In genomic region chr5:67792891-67793290, GRCh38 we compare ENCODE assay signal across 14 cellular contexts.
DNase-seq lines count a peak whose midpoint lies in the region; ATAC-seq and TF ChIP-seq lines count a peak whose summit lies in the region.
"Had no signal": no experiment of that assay in that cellular context is flagged by ENCODE, and none has a peak within 500 bp of the region (broad histone marks: within the 10 kb centered on the region; RNA-seq: fewer than 3 reads in every experiment).

No MANE protein-coding gene starts in this region.

- no peaks in the 10 kb centered on the region for H3K4me1 ChIP-seq in GM23248 (ENCODE audit: insufficient read depth)
- peaks cover 0 to 44% (median 18%) of the 10 kb centered on the region in 4 donors for H3K4me1 ChIP-seq in esophagus muscularis mucosa
- H3K4me1 ChIP-seq in gastrocnemius medialis: peaks cover 0 to 6% of the 10 kb centered on the region in 2 donors

- H3F3A ChIP-seq in GM23248 (ENCODE audit: insufficient read depth): no peaks in the 10 kb centered on the region

- DNase-seq in GM23248: peak; percentile 17
- no peak for DNase-seq in esophagus muscularis mucosa (ENCODE audit: extremely low spot score)
- peak; percentile 86 for DNase-seq in left ventricle myocardium superior
- DNase-seq in gastrocnemius medialis: peak; percentile 41 to 57
- no peak for DNase-seq in DMS153 (lab: John Stamatoyannopoulos, UW)
- DNase-seq in medulla oblongata (ENCODE audit: extremely low spot score): no peak
- no peak for DNase-seq in activated naive CD4-positive, alpha-beta T cell treated with anti-CD3 and anti-CD28 coated beads, Interleukin-2, amount 50 U/mL, for 16 hours
- DNase-seq: H9, NCI-H1417 treated with DMSO at 0.1 percent for 48 hours, NCI-H345, NCI-H526 treated with DMSO at 0.1 percent for 48 hours, PC-3 had no signal

- no peak overlapping the region for H3K4me2 ChIP-seq in GM23248 (ENCODE audit: unreplicated experiment)

- TF ChIP-seq EP300 in esophagus muscularis mucosa (IDR thresholded peaks at IDR 0.05): no peak

- intact Hi-C loops in esophagus muscularis mucosa (cut with DNase I): loop anchor here (5.0 kb wide), 1 partner anchor 546 kb away; no protein-coding TSS in a partner anchor
- intact Hi-C loops in left ventricle myocardium superior (cut with micrococcal nuclease): no loop called here
- intact Hi-C loops in gastrocnemius medialis (cut with DNase I; ENCODE audit: low total_unique reads): no loop called here

- H3K36me3 ChIP-seq in GM23248 (ENCODE audit: low read depth): no peaks in the 10 kb centered on the region
- H3K36me3 ChIP-seq in esophagus muscularis mucosa: no peaks in the 10 kb centered on the region
- H3K36me3 ChIP-seq in gastrocnemius medialis: no peaks in the 10 kb centered on the region

- TF ChIP-seq POLR2A in esophagus muscularis mucosa (IDR thresholded peaks at IDR 0.05; ENCODE audit: low read depth) (no peak), gastrocnemius medialis (IDR thresholded peaks at IDR 0.05) (no peak)

- H3K9ac ChIP-seq in GM23248: no peak overlapping the region

- H3K4me3 ChIP-seq in GM23248 (no peak overlapping the region), esophagus muscularis mucosa (no peak overlapping the region), gastrocnemius medialis (no peak overlapping the region)

- in situ Hi-C loops in GM23248 (cut with MboI) (no loop called here), gastrocnemius medialis (cut with MboI; ENCODE audit: low sequenced_read_pairs in 4 of 4) (no loop called here)

- H3K27me3 ChIP-seq in GM23248 (replicated peaks; ENCODE audit: insufficient read depth) (no peaks in the 10 kb centered on the region), esophagus muscularis mucosa (peaks cover 0 to 3% (median 0%) of the 10 kb centered on the region in 4 donors), gastrocnemius medialis (no peaks in the 10 kb centered on the region)

- no peaks in the 10 kb centered on the region for H3K9me2 ChIP-seq in GM23248 (ENCODE audit: insufficient read depth)

- no peak overlapping the region for H2AFZ ChIP-seq in GM23248

- H3K9me3 ChIP-seq in GM23248 (ENCODE audit: low read depth): no peaks in the 10 kb centered on the region
- no peaks in the 10 kb centered on the region for H3K9me3 ChIP-seq in esophagus muscularis mucosa
- H3K9me3 ChIP-seq in gastrocnemius medialis: no peaks in the 10 kb centered on the region

- no peak for TF ChIP-seq CTCF in esophagus muscularis mucosa (IDR thresholded peaks at IDR 0.05)
- no peak for TF ChIP-seq CTCF in gastrocnemius medialis (IDR thresholded peaks at IDR 0.05 in 4 of 5, conservative IDR thresholded peaks at IDR 0.05 in 1 of 5)

- no peak overlapping the region for H3K27ac ChIP-seq in GM23248
- peak overlapping the region; percentile 15 to 46 (median 42) for H3K27ac ChIP-seq in esophagus muscularis mucosa (replicated peaks in 1 of 4)
- H3K27ac ChIP-seq in gastrocnemius medialis: peak overlapping the region in 2 of 4 donors; percentile 14 to 41
- H3K27ac ChIP-seq: C4-2B had no signal

- H4K20me1 ChIP-seq in GM23248 (ENCODE audit: insufficient read depth): no peaks in the 10 kb centered on the region

- 9 to 27% methylated on average over 3 of the region's 3 CpGs for WGBS in GM23248 (ENCODE audit: low coverage in 1 of 2, low lambda C conversion rate in 2 of 2, missing lambda C conversion rate in 2 of 2), 2 experiments
- WGBS in esophagus muscularis mucosa: 59% methylated on average over 3 of the region's 3 CpGs

- ATAC-seq in left ventricle myocardium superior: peak; percentile 91
- peak; percentile 61 to 73 for ATAC-seq in gastrocnemius medialis
- no peak for ATAC-seq in GM18858 (IDR thresholded peaks at IDR 0.05; ENCODE audit: unreplicated experiment)
- ATAC-seq: PC-3 had no signal

- no peaks in the 10 kb centered on the region for H3K79me2 ChIP-seq in GM23248 (ENCODE audit: insufficient read depth)

Comparison
In these comparisons a context has a peak if more than half of its experiments do, and no peak if none do; other contexts are left out.
1. DNase-seq: peak in GM23248 (single experiment), left ventricle myocardium superior (single experiment) and gastrocnemius medialis (2 of 2); none in esophagus muscularis mucosa (single experiment), DMS153 (single experiment), medulla oblongata (single experiment) and activated naive CD4-positive, alpha-beta T cell treated with anti-CD3 and anti-CD28 coated beads, Interleukin-2, amount 50 U/mL, for 16 hours (single experiment).